Comparison of ENCODE assay signal across 23 cellular contexts in the genomic region with DNA sequence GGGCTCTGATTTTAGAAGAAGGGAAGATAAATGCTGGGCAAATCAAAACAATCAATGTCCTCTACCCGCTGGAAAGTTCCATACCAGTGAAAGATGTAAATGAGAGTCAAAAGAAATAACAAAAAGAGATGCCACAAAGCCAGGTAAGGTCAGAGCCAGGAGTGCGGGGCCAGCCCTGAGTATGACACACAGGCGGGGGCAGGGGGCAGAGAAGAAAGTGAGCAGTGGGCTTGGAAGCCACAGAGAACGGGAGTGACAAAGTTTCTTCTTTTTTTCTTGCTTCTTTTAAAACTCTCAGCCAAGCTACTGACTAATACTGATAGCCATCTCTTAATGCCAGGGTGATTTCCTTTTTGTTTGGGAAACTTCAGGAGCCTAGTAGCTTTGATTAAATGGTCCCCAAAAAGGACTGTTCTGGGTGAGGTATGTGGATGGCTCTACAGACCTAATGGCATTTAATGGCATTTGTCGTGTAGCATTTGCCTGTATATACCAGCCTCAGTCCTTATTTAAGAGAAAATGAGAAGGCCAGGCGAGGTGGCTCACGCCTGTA. TPM values are rescaled to one million over a fixed set of nuclear protein-coding genes. Genes with fewer than 3 reads are reported as not detected.
DNase-seq lines count a peak whose midpoint lies in the region; TF ChIP-seq lines count a peak whose summit lies in the region.
"Had no signal": no experiment of that assay in that cellular context is flagged by ENCODE, and none has a peak within 500 bp of the region (broad histone marks: within the 10 kb centered on the region; RNA-seq: fewer than 3 reads in every experiment).

No MANE protein-coding gene starts in this region.

- H3K36me3 ChIP-seq in mesodermal cell (ENCODE audit: control insufficient read depth, insufficient read depth, low read length), result no peaks in the 10 kb centered on the region
- no peaks in the 10 kb centered on the region for H3K36me3 ChIP-seq in transverse colon
- no peaks in the 10 kb centered on the region for H3K36me3 ChIP-seq in left ventricle myocardium inferior
- H3K36me3 ChIP-seq: brain microvascular endothelial cell, MG63, stomach had no signal

- TF ChIP-seq CTCF in transverse colon (IDR thresholded peaks at IDR 0.05) (no peak), left ventricle myocardium inferior (IDR thresholded peaks at IDR 0.05; ENCODE audit: borderline replicate concordance) (no peak)

- intact Hi-C loops in transverse colon (cut with DNase I; ENCODE audit: low total_unique reads) (no loop called here), left ventricle myocardium inferior (cut with micrococcal nuclease) (no loop called here), head of caudate nucleus (cut with DNase I) (no loop called here)

- H3K9me3 ChIP-seq in mesodermal cell (ENCODE audit: control insufficient read depth, low read length), result no peaks in the 10 kb centered on the region
- H3K9me3 ChIP-seq in transverse colon, result no peaks in the 10 kb centered on the region
- no peaks in the 10 kb centered on the region for H3K9me3 ChIP-seq in left ventricle myocardium inferior (replicated peaks)
- H3K9me3 ChIP-seq: MG63, stomach had no signal

- H3K4me1 ChIP-seq in mesodermal cell (ENCODE audit: control insufficient read depth, insufficient read depth, low read length, poor library complexity, severe bottlenecking) (peaks cover 9% of the 10 kb centered on the region), transverse colon (peaks cover 0 to 45% (median 35%) of the 10 kb centered on the region in 4 donors), left ventricle myocardium inferior (peaks cover 28% of the 10 kb centered on the region)

- H3K27ac ChIP-seq in mesodermal cell (ENCODE audit: low read depth, low read length, severe bottlenecking), result peak overlapping the region; percentile 6
- H3K27ac ChIP-seq in transverse colon, result peak overlapping the region; percentile 62 to 76 (median 68)
- H3K27ac ChIP-seq in left ventricle myocardium inferior (replicated peaks), result no peak overlapping the region
- H3K27ac ChIP-seq: brain microvascular endothelial cell, stomach had no signal

- H3K27me3 ChIP-seq in transverse colon (no peaks in the 10 kb centered on the region), left ventricle myocardium inferior (ENCODE audit: low read depth) (no peaks in the 10 kb centered on the region)
- H3K27me3 ChIP-seq: brain microvascular endothelial cell, MG63, stomach had no signal

- TF ChIP-seq EP300 in transverse colon (IDR thresholded peaks at IDR 0.05; ENCODE audit: low read depth), result no peak

- DNase-seq in stimulated activated CD4-positive, alpha-beta T cell treated with anti-CD3 and anti-CD28 coated beads, Interleukin-1b, Interleukin-23, amount 100 ng/mL, for 48 hours, result peak; percentile 32
- no peak for DNase-seq in stimulated activated CD4-positive, alpha-beta T cell treated with anti-CD3 and anti-CD28 coated beads, Interleukin-2, amount 100 ng/mL, for 48 hours
- peak; percentile 50 for DNase-seq in RPMI7951 (ENCODE audit: low read depth)
- DNase-seq in transverse colon, result no peak
- DNase-seq in kidney tubule cell (ENCODE audit: low spot score), result no peak
- no peak for DNase-seq in left ventricle myocardium inferior
- DNase-seq in head of caudate nucleus, result no peak
- DNase-seq: activated CD4-positive, alpha-beta T cell treated with anti-CD3 and anti-CD28 coated beads, Interleukin-2, amount 10 ng/mL, durations not matched to agents 24 days and 14 days; activated effector memory CD4-positive, alpha-beta T cell treated with Interleukin-2 at 50 U/mL for 16 hours; brain microvascular endothelial cell; CD4-positive, alpha-beta T cell; effector CD8-positive, alpha-beta T cell; foreskin fibroblast; mesenchymal stem cell; MG63; NCI-H1417 treated with DMSO at 0.1 percent for 48 hours; NCI-H510A treated with DMSO at 0.1 percent for 48 hours; SIG-M5; stimulated activated CD4-positive, alpha-beta T cell treated with anti-CD3 and anti-CD28 coated beads, Interleukin-4, amount 100 ng/mL, for 4 hours; stomach; T-helper 1 cell had no signal

- in situ Hi-C loops in transverse colon (cut with MboI; ENCODE audit: low pct_ligation_motif_present in 1 of 4, low pct_unique_long_range_greater_than_20kb in 1 of 4, low sequenced_read_pairs in 3 of 4), result loop anchor here in 1 of 4 donors (10.0 kb wide), 1 partner anchor 316 kb away; no protein-coding TSS in a partner anchor

- TF ChIP-seq POLR2A in transverse colon (IDR thresholded peaks at IDR 0.05), result no peak

- H3K4me3 ChIP-seq in mesodermal cell (ENCODE audit: extremely low read depth, insufficient read depth, low read length, poor library complexity, severe bottlenecking) (no peak overlapping the region), transverse colon (no peak overlapping the region), left ventricle myocardium inferior (no peak overlapping the region)
- H3K4me3 ChIP-seq: K562, MG63, stomach had no signal

- 90 to 94% methylated on average over 4 to 5 of the region's 7 CpGs for WGBS in mesodermal cell (ENCODE audit: insufficient coverage in 2 of 2), 2 experiments
- 78 to 87% methylated on average over 6 to 7 of the region's 7 CpGs for WGBS in transverse colon (ENCODE audit: low coverage in 1 of 2), 2 donors

RNA-seq across cellular contexts. Expression of a gene that starts 23.1 kb away (rescaled TPM):
- total RNA-seq in RPMI7951 (2014; rRNA removed; shearing (Covaris generic)), result 8.0 and 12.4 TPM in 2 replicates
- polyA plus RNA-seq in mesodermal cell (2013, experiment 1 of 2), result 10.4 TPM
- polyA plus RNA-seq in mesodermal cell (2013, experiment 2 of 2), result 10.8 TPM
- total RNA-seq in transverse colon (10 to 100 TPM; 20.9 to 47.6 (median 30.1) TPM), left ventricle myocardium inferior (22.5 TPM)

Comparison
In these comparisons a context has a peak if more than half of its experiments do, and no peak if none do; other contexts are left out.
1. DNase-seq: peak in stimulated activated CD4-positive, alpha-beta T cell treated with anti-CD3 and anti-CD28 coated beads, Interleukin-1b, Interleukin-23, amount 100 ng/mL, for 48 hours (single experiment) and RPMI7951 (single experiment); none in stimulated activated CD4-positive, alpha-beta T cell treated with anti-CD3 and anti-CD28 coated beads, Interleukin-2, amount 100 ng/mL, for 48 hours (0 of 2), transverse colon (single experiment), kidney tubule cell (single experiment), left ventricle myocardium inferior (single experiment) and head of caudate nucleus (0 of 42).